19 cellular contexts compared by ENCODE assay signal in the genomic region with DNA sequence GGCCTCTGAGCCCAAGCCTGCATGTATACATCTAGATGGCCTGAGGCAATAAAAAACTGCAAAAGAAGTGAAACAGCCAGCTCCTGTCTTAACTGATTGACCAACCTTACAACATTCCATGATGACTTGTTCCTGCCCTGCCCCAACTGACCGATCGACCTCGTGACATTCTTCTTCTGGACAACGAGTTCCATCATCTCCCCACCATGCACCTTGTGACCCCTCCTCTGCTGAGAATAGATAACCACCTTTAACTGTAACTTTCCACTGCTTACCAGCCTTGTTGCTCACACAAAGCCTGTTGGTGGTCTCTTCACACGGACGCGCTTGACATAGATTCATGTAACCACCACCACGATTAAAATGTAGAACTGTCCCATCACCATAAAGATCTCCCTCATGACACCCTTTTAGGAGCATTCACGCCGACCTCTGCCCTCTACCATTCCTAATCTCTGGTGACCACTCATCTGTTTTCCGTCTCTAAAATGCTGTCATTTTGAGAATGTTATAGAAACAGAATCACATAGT.
A peak's percentile ranks its signal among the peaks of the same experiment; 100 is the strongest.
DNase-seq lines count a peak whose midpoint lies in the region; ATAC-seq and TF ChIP-seq lines count a peak whose summit lies in the region.
"Had no signal": no experiment of that assay in that cellular context is flagged by ENCODE, and none has a peak within 500 bp of the region (broad histone marks: within the 10 kb centered on the region; RNA-seq: fewer than 3 reads in every experiment).

No MANE protein-coding gene starts in this region.

- H3K4me1 ChIP-seq in mammary epithelial cell (ENCODE audit: insufficient read depth, low read length) (no peaks in the 10 kb centered on the region), mesenchymal stem cell (ENCODE audit: control insufficient read depth, insufficient read depth, low read depth, low read length) (peaks cover 12% of the 10 kb centered on the region)

- no peaks in the 10 kb centered on the region for H3K79me2 ChIP-seq in mammary epithelial cell (ENCODE audit: insufficient read depth, low read length)

- no peak overlapping the region for H3K18ac ChIP-seq in mesenchymal stem cell (ENCODE audit: low read depth in 1 of 2, low read length in 2 of 2)

- H3K4me1 Mint-ChIP-seq in type B pancreatic cell (ENCODE audit: unreplicated experiment) = peaks cover 21% of the 10 kb centered on the region

- CTCF ChIA-PET in mammary epithelial cell (lab: Charles Lee; ENCODE audit: low non-redundant PET) = no interaction called here

- H3K14ac ChIP-seq in mesenchymal stem cell (ENCODE audit: low read length in 2 of 2) = no peak overlapping the region

- H4K8ac ChIP-seq in mesenchymal stem cell (ENCODE audit: low read length) = peak overlapping the region; percentile 4

- H3K4me2 ChIP-seq in mammary epithelial cell (ENCODE audit: insufficient read depth, low read depth, low read length) = no peak overlapping the region
- no peak overlapping the region for H3K4me2 ChIP-seq in mesenchymal stem cell (ENCODE audit: low read length, poor library complexity, severe bottlenecking)

- DNase-seq in HuH-7.5 (ENCODE audit: low spot score) = peak; percentile 28
- peak; percentile 5 for DNase-seq in mammary epithelial cell
- no peak for DNase-seq in mesenchymal stem cell
- no peak for DNase-seq in type B pancreatic cell (ENCODE audit: extremely low spot score, unreplicated experiment)
- no peak for DNase-seq in cerebellar cortex (ENCODE audit: low spot score)
- DNase-seq: CD4-positive, alpha-beta T cell; DMS79 treated with DMSO at 0.1 percent for 48 hours; GF-D8; GOT3; MG63; NCI-H1092; NCI-H146; NCI-H2081; NCI-H510A treated with DMSO at 0.1 percent for 48 hours; Right ventricle myocardium superior had no signal

- H3K36me3 Mint-ChIP-seq in type B pancreatic cell = peaks cover 4% of the 10 kb centered on the region

- no peak overlapping the region for H3K23ac ChIP-seq in mesenchymal stem cell (ENCODE audit: low read length in 2 of 2)

- H3K9me3 Mint-ChIP-seq in type B pancreatic cell = peaks cover 6% of the 10 kb centered on the region
- H3K9me3 Mint-ChIP-seq: CD4-positive, alpha-beta T cell had no signal

- dilution Hi-C loops in mammary epithelial cell (cut with HindIII; ENCODE audit: low sequenced_read_pairs) = no loop called here

- H2BK15ac ChIP-seq in mesenchymal stem cell (ENCODE audit: low read depth, poor library complexity, severe bottlenecking) = no peak overlapping the region

- H3K27ac Mint-ChIP-seq in type B pancreatic cell = peak overlapping the region; percentile 85
- H3K27ac Mint-ChIP-seq: CD4-positive, alpha-beta T cell had no signal

- H3K27me3 ChIP-seq in mammary epithelial cell (ENCODE audit: insufficient read depth, low read length) (peaks cover 8% of the 10 kb centered on the region), mesenchymal stem cell (ENCODE audit: control insufficient read depth in 1 of 2, insufficient read depth in 1 of 2, low read length in 2 of 2) (peaks cover 0 to 14% of the 10 kb centered on the region in 2 experiments)
- H3K27me3 ChIP-seq: MG63 had no signal

- H4K20me1 ChIP-seq in mammary epithelial cell (ENCODE audit: insufficient read depth, low read length) = no peaks in the 10 kb centered on the region

- no peak overlapping the region for H3K4me3 ChIP-seq in mammary epithelial cell (replicated peaks in 1 of 3; ENCODE audit: insufficient read depth in 1 of 3, low read depth in 2 of 3, low read length in 3 of 3)
- H3K4me3 ChIP-seq in mesenchymal stem cell (ENCODE audit: insufficient read depth in 1 of 2, low read depth in 1 of 2, low read length in 2 of 2) = no peak overlapping the region
- H3K4me3 ChIP-seq: MG63 had no signal

- H3K9ac ChIP-seq in mammary epithelial cell (ENCODE audit: insufficient read depth, low read length) = no peak overlapping the region
- H3K9ac ChIP-seq in mesenchymal stem cell (ENCODE audit: low read length) = no peak overlapping the region

- H3K27ac ChIP-seq in mammary epithelial cell (ENCODE audit: insufficient read depth, low read depth, low read length) (no peak overlapping the region), mesenchymal stem cell (ENCODE audit: low read length, poor library complexity, severe bottlenecking) (no peak overlapping the region)

- no peak overlapping the region for H2AFZ ChIP-seq in mammary epithelial cell (ENCODE audit: low read depth, low read length)
- no peak overlapping the region for H2AFZ ChIP-seq in mesenchymal stem cell (ENCODE audit: low read depth, low read length)

- H3K36me3 ChIP-seq in mammary epithelial cell (ENCODE audit: insufficient read depth, low read length) (no peaks in the 10 kb centered on the region), mesenchymal stem cell (ENCODE audit: control insufficient read depth in 1 of 2, insufficient read depth in 2 of 2, low read depth in 1 of 2, low read length in 2 of 2) (no peaks in the 10 kb centered on the region)
- H3K36me3 ChIP-seq: MG63 had no signal

- H2BK12ac ChIP-seq in mesenchymal stem cell (ENCODE audit: low read length in 2 of 2) = no peak overlapping the region

- 84% methylated on average over 10 of the region's 11 CpGs for WGBS in mammary epithelial cell (ENCODE audit: low coverage, missing lambda C conversion rate)
- WGBS in mesenchymal stem cell = 76% methylated on average over 10 of the region's 11 CpGs

- intact Hi-C loops in mammary epithelial cell (cut with micrococcal nuclease) = no loop called here

- peaks cover 5% of the 10 kb centered on the region for H3K79me1 ChIP-seq in mesenchymal stem cell (replicated peaks; ENCODE audit: low read length, poor library complexity, severe bottlenecking)

- no peak overlapping the region for H3K4ac ChIP-seq in mesenchymal stem cell (ENCODE audit: low read depth in 1 of 2, low read length in 2 of 2)

- in situ Hi-C loops in mammary epithelial cell (cut with MboI; ENCODE audit: low sequenced_read_pairs in 2 of 2) = no loop called here

- TF ChIP-seq CTCF in mammary epithelial cell (conservative IDR thresholded peaks at IDR 0.05 in 1 of 2, IDR thresholded peaks at IDR 0.05 in 1 of 2; ENCODE audit: extremely low read depth in 1 of 2, insufficient read depth in 1 of 2, low read depth in 1 of 2, low read length in 2 of 2) (no peak), type B pancreatic cell (conservative IDR thresholded peaks at IDR 0.05) (no peak)

- H2BK120ac ChIP-seq in mesenchymal stem cell (ENCODE audit: low read depth, low read length) = no peak overlapping the region

- peak overlapping the region; percentile 4 for H3K4me3 Mint-ChIP-seq in type B pancreatic cell
- H3K4me3 Mint-ChIP-seq: CD4-positive, alpha-beta T cell had no signal

- no TSS peak for BruUV-seq in mammary epithelial cell (replicated peaks; lab: Mats Ljungman, UMichigan)

- no peaks in the 10 kb centered on the region for H3K27me3 Mint-ChIP-seq in type B pancreatic cell
- H3K27me3 Mint-ChIP-seq: CD4-positive, alpha-beta T cell had no signal

- ATAC-seq in HG02571 (IDR thresholded peaks at IDR 0.05; ENCODE audit: unreplicated experiment) (no peak), HG03565 (IDR thresholded peaks at IDR 0.05; ENCODE audit: unreplicated experiment) (no peak)
- ATAC-seq: HepG2, SK-N-SH treated with all-trans-retinoic acid at 6 μM for 48 hours had no signal

- no peak overlapping the region for H4K91ac ChIP-seq in mesenchymal stem cell (ENCODE audit: low read length)

- H2BK5ac ChIP-seq in mesenchymal stem cell (ENCODE audit: low read depth, low read length, poor library complexity, severe bottlenecking) = no peak overlapping the region

- H3K9me3 ChIP-seq in mammary epithelial cell (replicated peaks; ENCODE audit: insufficient read depth, low read length) (no peaks in the 10 kb centered on the region), mesenchymal stem cell (ENCODE audit: control insufficient read depth, low read length) (no peaks in the 10 kb centered on the region)
- H3K9me3 ChIP-seq: MG63 had no signal

- no peak overlapping the region for H2AK5ac ChIP-seq in mesenchymal stem cell (ENCODE audit: low read length, severe bottlenecking)

Comparison
In these comparisons a context has a peak if more than half of its experiments do, and no peak if none do; other contexts are left out.
1. DNase-seq: peak in HuH-7.5 (single experiment) and mammary epithelial cell (single experiment); none in mesenchymal stem cell (single experiment), type B pancreatic cell (single experiment) and cerebellar cortex (single experiment).